ENCODE assay signal across 13 cellular contexts in the genomic region with DNA sequence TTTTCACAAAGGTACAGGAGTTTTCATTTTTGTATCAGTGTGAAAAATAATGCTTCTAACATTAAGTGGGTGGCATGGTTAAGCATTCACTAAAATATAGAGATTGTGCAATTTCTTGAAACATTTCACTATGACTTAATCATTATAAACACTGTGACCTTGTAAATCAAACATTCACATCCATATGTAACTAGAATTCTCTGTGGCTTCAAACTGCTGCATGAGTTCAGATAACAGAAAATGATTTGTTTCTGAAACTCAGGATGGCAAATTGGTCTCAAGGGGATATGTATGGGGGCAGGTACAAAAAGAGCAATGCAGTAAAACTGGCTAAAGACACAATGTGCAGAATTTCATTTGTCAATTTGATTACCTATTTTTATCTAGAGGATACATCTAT. TPM values are rescaled to one million over a fixed set of nuclear protein-coding genes. Genes with fewer than 3 reads are reported as not detected.
DNase-seq lines count a peak whose midpoint lies in the region; ATAC-seq and TF ChIP-seq lines count a peak whose summit lies in the region.
"Had no signal": no experiment of that assay in that cellular context is flagged by ENCODE, and none has a peak within 500 bp of the region (broad histone marks: within the 10 kb centered on the region; RNA-seq: fewer than 3 reads in every experiment).

No MANE protein-coding gene starts in this region.

- no peak for ATAC-seq in activated T-cell treated with anti-CD3 and anti-CD28 coated beads, Interleukin-2, amount 50 U/mL, for 4 hours
- ATAC-seq: psoas muscle had no signal

- H3K4me2 ChIP-seq in OCI-LY3 (ENCODE audit: low read length), result peak overlapping the region; percentile 4; the same call in 1 of the 2 replicates

- H2AFZ ChIP-seq in OCI-LY3 (ENCODE audit: low read depth, low read length), result no peak overlapping the region

- peaks cover 26% of the 10 kb centered on the region for H3K36me3 Mint-ChIP-seq in activated T-cell treated with anti-CD3 and anti-CD28 coated beads, Interleukin-2, amount 50 U/mL, for 4 hours (ENCODE audit: insufficient read depth)

- TF ChIP-seq CTCF in OCI-LY3 (IDR thresholded peaks at IDR 0.05; ENCODE audit: low read depth, low read length), result no peak
- no peak for TF ChIP-seq CTCF in dorsolateral prefrontal cortex (IDR thresholded peaks at IDR 0.05 in 54 of 56, conservative IDR thresholded peaks at IDR 0.05 in 2 of 56; ENCODE audit: low read depth in 1 of 56, partially characterized antibody in 56 of 56)
- no peak for TF ChIP-seq CTCF in tibial artery (IDR thresholded peaks at IDR 0.05)

- intact Hi-C loops in dorsolateral prefrontal cortex (cut with DNase I), result no loop called here
- intact Hi-C loops in tibial artery (cut with DNase I; ENCODE audit: low total_unique reads), result no loop called here

- H3K36me3 ChIP-seq in OCI-LY3 (replicated peaks; ENCODE audit: low read depth, low read length) (peaks cover 22% of the 10 kb centered on the region), tibial artery (no peaks in the 10 kb centered on the region)

- H3K4me1 ChIP-seq in OCI-LY3 (ENCODE audit: low read length) (peaks cover 31% of the 10 kb centered on the region), tibial artery (peaks cover 0 to 53% (median 30%) of the 10 kb centered on the region in 4 donors)

- H3K4me3 ChIP-seq in OCI-LY3 (ENCODE audit: low read length), result no peak overlapping the region
- H3K4me3 ChIP-seq in dorsolateral prefrontal cortex, result no peak overlapping the region
- H3K4me3 ChIP-seq in tibial artery, result no peak overlapping the region
- H3K4me3 ChIP-seq: psoas muscle, SJSA1 had no signal

- H3K9me3 ChIP-seq in OCI-LY3 (ENCODE audit: insufficient read depth, low read length), result no peaks in the 10 kb centered on the region
- H3K9me3 ChIP-seq in tibial artery, result no peaks in the 10 kb centered on the region
- H3K9me3 ChIP-seq: psoas muscle, SJSA1 had no signal

- H3K4me3 Mint-ChIP-seq in activated T-cell treated with anti-CD3 and anti-CD28 coated beads, Interleukin-2, amount 50 U/mL, for 4 hours, result peak overlapping the region; percentile 7
- H3K4me3 Mint-ChIP-seq: CD14-positive monocyte had no signal

- H3K27ac ChIP-seq in OCI-LY3 (ENCODE audit: low read length) (no peak overlapping the region), dorsolateral prefrontal cortex (peak overlapping the region in 31 of 59 donors; percentile 1 to 67 (median 33)), tibial artery (peak overlapping the region in 1 of 2 donors; percentile 32)
- H3K27ac ChIP-seq: psoas muscle, SJSA1 had no signal

- no peaks in the 10 kb centered on the region for H3K9me3 Mint-ChIP-seq in activated T-cell treated with anti-CD3 and anti-CD28 coated beads, Interleukin-2, amount 50 U/mL, for 4 hours

- peaks cover 88% of the 10 kb centered on the region for H3K79me2 ChIP-seq in OCI-LY3 (ENCODE audit: low read length)

- no peak for DNase-seq in activated T-cell treated with anti-CD3 and anti-CD28 coated beads, Interleukin-2, amount 50 U/mL, for 4 hours
- DNase-seq in activated T-cell treated with anti-CD3 and anti-CD28 coated beads for 4 hours, result no peak
- DNase-seq in dorsolateral prefrontal cortex, result no peak
- DNase-seq in renal cortical epithelial cell (ENCODE audit: low read depth), result peak; percentile 74
- no peak for DNase-seq in T1000 (lab: John Stamatoyannopoulos, UW)
- DNase-seq in NCI-H1092 (lab: John Stamatoyannopoulos, UW), result no peak
- DNase-seq in tibial artery, result no peak
- DNase-seq: activated CD8-positive, alpha-beta memory T cell treated with anti-CD3 and anti-CD28 coated beads, Interleukin-2, amount 50 U/mL, for 4 hours; NCI-H2081; psoas muscle had no signal

- no peaks in the 10 kb centered on the region for H3K27me3 Mint-ChIP-seq in activated T-cell treated with anti-CD3 and anti-CD28 coated beads, Interleukin-2, amount 50 U/mL, for 4 hours (ENCODE audit: low read depth)

- peaks cover 65% of the 10 kb centered on the region for H3K4me1 Mint-ChIP-seq in activated T-cell treated with anti-CD3 and anti-CD28 coated beads, Interleukin-2, amount 50 U/mL, for 4 hours (ENCODE audit: low read depth)

- no peak overlapping the region for H3K9ac ChIP-seq in OCI-LY3 (ENCODE audit: low read length)

- peaks cover 61% of the 10 kb centered on the region for H4K20me1 ChIP-seq in OCI-LY3 (ENCODE audit: insufficient read depth, low read length)

- H3K27me3 ChIP-seq in OCI-LY3 (ENCODE audit: low read depth, low read length) (no peaks in the 10 kb centered on the region), dorsolateral prefrontal cortex (no peaks in the 10 kb centered on the region), tibial artery (no peaks in the 10 kb centered on the region)
- H3K27me3 ChIP-seq: SJSA1 had no signal

RNA-seq across cellular contexts. Expression of gene FAM133B, which starts 3.8 kb away (rescaled TPM):
- 10 to 100 TPM; 35.3 to 37.8 (median 36.0) TPM for total RNA-seq in activated T-cell treated with anti-CD3 and anti-CD28 coated beads, Interleukin-2, amount 50 U/mL, for 4 hours
- total RNA-seq in dorsolateral prefrontal cortex (10 to 100 TPM; 23.1 to 48.5 (median 32.7) TPM), renal cortical epithelial cell (18.1 and 21.2 TPM in 2 replicates)

RNA-seq across cellular contexts. Expression of gene RBM48, which starts 57.8 kb away (rescaled TPM):
- 10 to 100 TPM; 12.4 to 15.7 (median 13.2) TPM for total RNA-seq in activated T-cell treated with anti-CD3 and anti-CD28 coated beads, Interleukin-2, amount 50 U/mL, for 4 hours
- total RNA-seq in dorsolateral prefrontal cortex (10 to 100 TPM; 21.9 to 54.7 (median 35.1) TPM), renal cortical epithelial cell (8.3 and 15.9 TPM in 2 replicates)

RNA-seq across cellular contexts. Expression of gene PEX1, which starts 58.1 kb away (rescaled TPM):
- 10 to 100 TPM; 12.4 to 15.9 (median 14.2) TPM for total RNA-seq in activated T-cell treated with anti-CD3 and anti-CD28 coated beads, Interleukin-2, amount 50 U/mL, for 4 hours
- total RNA-seq in dorsolateral prefrontal cortex (10 to 100 TPM; 15.0 to 36.6 (median 27.1) TPM), renal cortical epithelial cell (12.5 and 28.5 TPM in 2 replicates)
